In the genomic region with DNA sequence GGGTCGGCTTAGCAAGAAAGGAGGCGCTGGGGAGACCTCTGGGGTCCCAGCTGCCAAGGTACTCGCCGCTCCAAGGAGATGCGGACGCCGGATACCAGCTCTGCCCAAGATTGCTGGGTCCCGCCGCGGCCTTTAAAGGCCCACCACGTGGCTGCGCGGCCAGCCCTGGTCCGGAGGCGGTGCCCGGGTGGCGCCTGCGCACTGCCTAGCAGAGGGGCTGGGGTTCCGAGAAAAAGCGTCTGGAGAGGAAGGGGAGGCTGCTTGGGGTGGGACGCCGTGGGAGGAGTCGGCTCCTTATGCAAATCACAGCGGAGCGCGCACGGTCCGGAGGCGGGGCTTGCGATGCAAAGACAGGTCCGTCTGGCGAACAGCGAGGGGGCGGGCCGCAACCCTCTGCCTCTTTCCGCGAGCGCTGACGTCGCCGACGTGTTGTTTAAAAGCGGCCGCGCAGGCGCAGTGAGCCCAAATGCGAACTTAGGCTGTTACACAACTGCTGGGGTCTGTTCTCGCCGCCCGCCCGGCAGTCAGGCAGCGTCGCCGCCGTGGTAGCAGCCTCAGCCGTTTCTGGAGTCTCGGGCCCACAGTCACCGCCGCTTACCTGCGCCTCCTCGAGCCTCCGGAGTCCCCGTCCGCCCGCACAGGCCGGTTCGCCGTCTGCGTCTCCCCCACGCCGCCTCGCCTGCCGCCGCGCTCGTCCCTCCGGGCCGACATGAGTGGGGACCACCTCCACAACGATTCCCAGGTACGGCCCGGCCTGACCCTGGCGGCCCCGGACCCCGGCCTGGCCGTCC, we compare ENCODE assay signal across 8 cellular contexts. TPM values are rescaled to one million over a fixed set of nuclear protein-coding genes. Genes with fewer than 3 reads are reported as not detected.
DNase-seq lines count a peak whose midpoint lies in the region; ATAC-seq and TF ChIP-seq lines count a peak whose summit lies in the region.

A gene (plus strand): TSS at position 464 of the 791 bp plus-strand sequence. CDS start 246 bp downstream, at position 710.

- POLR2A ChIA-PET in PC-3 (lab: Charles Lee; ENCODE audit: unreplicated experiment) = no interaction called here

- CTCF ChIA-PET in PC-3 (lab: Charles Lee) = no interaction called here

- ATAC-seq in GM21576 (IDR thresholded peaks at IDR 0.05; ENCODE audit: unreplicated experiment) (peak; percentile 93), PC-3 (peak; percentile 95)

- H4K20me1 ChIP-seq in PC-3 (ENCODE audit: low read length) = peaks cover 38% of the 10 kb centered on the region

- H2AFZ ChIP-seq in PC-3 (ENCODE audit: low read length) = peak within 1 kb of the TSS; percentile 79

- peak within 1 kb of the TSS; percentile 75 for H3K4me3 ChIP-seq in PC-3 (ENCODE audit: low read length)

- H3F3A ChIP-seq in PC-3 (ENCODE audit: low read length, unreplicated experiment) = no peaks in the 10 kb centered on the region

- no peaks in the 10 kb centered on the region for H3K9me2 ChIP-seq in PC-3 (replicated peaks; ENCODE audit: low read length)

- H3K4me2 ChIP-seq in PC-3 (ENCODE audit: low read length) = peak within 1 kb of the TSS; percentile 84

- H3K36me3 ChIP-seq in PC-3 (ENCODE audit: low read depth, low read length) = peaks cover 8% of the 10 kb centered on the region; the same call in 1 of the 2 replicates

- H3K27ac ChIP-seq in PC-3 (ENCODE audit: low read length) = peak within 1 kb of the TSS; percentile 65
- peak within 1 kb of the TSS; percentile 80 for H3K27ac ChIP-seq in epithelial cell of prostate

- no TSS peak for BruUV-seq in PC-3 (replicated peaks; lab: Mats Ljungman, UMichigan)

- peaks cover 53% of the 10 kb centered on the region for H3K79me2 ChIP-seq in PC-3 (ENCODE audit: low read length)

- no peaks in the 10 kb centered on the region for H3K27me3 ChIP-seq in PC-3 (ENCODE audit: low read length)

- no peak for TF ChIP-seq RAD21 in Ishikawa (IDR thresholded peaks at IDR 0.05; ENCODE audit: low read depth)

- TF ChIP-seq EP300 in Ishikawa (IDR thresholded peaks at IDR 0.05; ENCODE audit: borderline replicate concordance) = 0 out of 2 replicates have a peak, but pooled peaks have one; percentile 9

- H3K4me1 ChIP-seq in PC-3 (ENCODE audit: insufficient read depth, low read length) = peaks cover 35% of the 10 kb centered on the region

- DNase-seq in DMS114 treated with DMSO at 0.1 percent for 48 hours (lab: John Stamatoyannopoulos, UW; ENCODE audit: unreplicated experiment) (peak; percentile 95), PC-3 (peak; percentile 99), activated T-cell treated with anti-CD3 and anti-CD28 coated beads for 48 hours (ENCODE audit: low read depth) (peak; percentile 99), epithelial cell of prostate (ENCODE audit: low read depth, low spot score) (peak; percentile 98), mucosa of gallbladder (ENCODE audit: low spot score) (peak; percentile 100)
- DNase-seq in stimulated activated CD8-positive, alpha-beta memory T cell treated with anti-CD3 and anti-CD28 coated beads, Interleukin-4, amount 100 ng/mL, for 4 hours (ENCODE audit: low read depth in 2 of 2, low spot score in 1 of 2) = peak; percentile 99 to 100

- no peak for TF ChIP-seq CTCF in PC-3 (conservative IDR thresholded peaks at IDR 0.05; ENCODE audit: low read depth, low read length)

- H3K9me3 ChIP-seq in PC-3 (ENCODE audit: low read length) = no peaks in the 10 kb centered on the region

- H3K9ac ChIP-seq in PC-3 (ENCODE audit: low read length) = peak within 1 kb of the TSS; percentile 96

- intact Hi-C loops in PC-3 (cut with micrococcal nuclease) = loop anchor here (1.0 kb wide), 2 partner anchors 20 to 25 kb away; no protein-coding TSS in a partner anchor

TF ChIP-seq in Ishikawa, 13 proteins besides CTCF, POLR2A, EP300 and RAD21:
- TF ChIP-seq ZBTB7A (IDR thresholded peaks at IDR 0.05; ENCODE audit: low read depth) = peak; percentile 5; the same call in 1 of the 2 replicates
- peak; percentile 69; the same call in 1 of the 2 replicates for TF ChIP-seq CEBPB (IDR thresholded peaks at IDR 0.05)
- no peak; the same call in 1 of the 2 replicates for TF ChIP-seq TCF12 (IDR thresholded peaks at IDR 0.05; ENCODE audit: low read depth)
- peak; percentile 64 for TF ChIP-seq CREB1 (IDR thresholded peaks at IDR 0.05; ENCODE audit: low read depth)
- TF ChIP-seq TAF1 (IDR thresholded peaks at IDR 0.05; ENCODE audit: low read depth) = peak; percentile 92
- TF ChIP-seq, protein P1, sequence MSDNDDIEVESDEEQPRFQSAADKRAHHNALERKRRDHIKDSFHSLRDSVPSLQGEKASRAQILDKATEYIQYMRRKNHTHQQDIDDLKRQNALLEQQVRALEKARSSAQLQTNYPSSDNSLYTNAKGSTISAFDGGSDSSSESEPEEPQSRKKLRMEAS (IDR thresholded peaks at IDR 0.05) = peak; percentile 98
- TF ChIP-seq, protein P2, sequence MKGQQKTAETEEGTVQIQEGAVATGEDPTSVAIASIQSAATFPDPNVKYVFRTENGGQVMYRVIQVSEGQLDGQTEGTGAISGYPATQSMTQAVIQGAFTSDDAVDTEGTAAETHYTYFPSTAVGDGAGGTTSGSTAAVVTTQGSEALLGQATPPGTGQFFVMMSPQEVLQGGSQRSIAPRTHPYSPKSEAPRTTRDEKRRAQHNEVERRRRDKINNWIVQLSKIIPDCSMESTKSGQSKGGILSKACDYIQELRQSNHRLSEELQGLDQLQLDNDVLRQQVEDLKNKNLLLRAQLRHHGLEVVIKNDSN (IDR thresholded peaks at IDR 0.05) = peak; percentile 90
- TF ChIP-seq NFIC (IDR thresholded peaks at IDR 0.05) = no peak

RNA-seq across cellular contexts. Expression of the gene that starts here (rescaled TPM):
- total RNA-seq in PC-3 (2014; rRNA removed) (29.1 and 56.8 TPM in 2 replicates), mucosa of gallbladder (83.2 TPM)

Comparison
In these comparisons a context has a peak if more than half of its experiments do, and no peak if none do; other contexts are left out.
1. Peak in every context shown above with its lines: DNase-seq, ATAC-seq, H3K4me3 ChIP-seq and H3K27ac ChIP-seq.